9 cellular contexts compared by ENCODE assay signal in genomic region chr20:41178904-41179432, GRCh38. TPM values are rescaled to one million over a fixed set of nuclear protein-coding genes. Genes with fewer than 3 reads are reported as not detected.
DNase-seq lines count a peak whose midpoint lies in the region; ATAC-seq and TF ChIP-seq lines count a peak whose summit lies in the region.
"Had no signal": no experiment of that assay in that cellular context is flagged by ENCODE, and none has a peak within 500 bp of the region (broad histone marks: within the 10 kb centered on the region; RNA-seq: fewer than 3 reads in every experiment).

No MANE protein-coding gene starts in this region.

- peak overlapping the region; percentile 82 to 83 for H3K27ac ChIP-seq in ascending aorta
- peak overlapping the region; percentile 36 for H3K27ac ChIP-seq in lower lobe of right lung
- H3K27ac ChIP-seq in tibial artery, result peak overlapping the region; percentile 73 to 83

- ATAC-seq in activated CD4-positive, alpha-beta T cell treated with anti-CD3 and anti-CD28 coated beads for 36 hours, result no peak
- no peak for ATAC-seq in lower lobe of right lung
- no peak for ATAC-seq in activated CD4-positive, CD25-positive, alpha-beta regulatory T cell treated with anti-CD3 and anti-CD28 coated beads, Interleukin-2, amount 50 U/mL, for 24 hours
- ATAC-seq in stimulated activated naive CD8-positive, alpha-beta T cell treated with anti-CD3 and anti-CD28 coated beads, Interleukin-15, Interleukin-2, amounts not matched to agents 100 U/mL and 50 U/mL, for 24 hours, result no peak

- H3K4me1 ChIP-seq in ascending aorta (peaks cover 18 to 51% of the 10 kb centered on the region in 2 donors), lower lobe of right lung (peaks cover 31% of the 10 kb centered on the region), tibial artery (peaks cover 0 to 71% (median 59%) of the 10 kb centered on the region in 4 donors)

- TF ChIP-seq CTCF in ascending aorta (IDR thresholded peaks at IDR 0.05) (no peak), lower lobe of right lung (IDR thresholded peaks at IDR 0.05) (no peak), tibial artery (IDR thresholded peaks at IDR 0.05) (no peak)

- H3K9me3 Mint-ChIP-seq in activated CD4-positive, alpha-beta T cell treated with anti-CD3 and anti-CD28 coated beads for 36 hours (ENCODE audit: low read depth), result no peaks in the 10 kb centered on the region

- H3K4me3 ChIP-seq in ascending aorta (no peak overlapping the region), lower lobe of right lung (no peak overlapping the region), tibial artery (no peak overlapping the region)

- intact Hi-C loops in activated CD4-positive, alpha-beta T cell treated with anti-CD3 and anti-CD28 coated beads for 36 hours (cut with DNase I, micrococcal nuclease), result no loop called here
- intact Hi-C loops in ascending aorta (cut with DNase I), result no loop called here
- intact Hi-C loops in lower lobe of right lung (cut with DNase I), result no loop called here
- intact Hi-C loops in tibial artery (cut with DNase I; ENCODE audit: low total_unique reads), result loop anchor here (5.0 kb wide), 1 partner anchor 68 kb away; no protein-coding TSS in a partner anchor

- no peaks in the 10 kb centered on the region for H3K27me3 ChIP-seq in ascending aorta
- H3K27me3 ChIP-seq in lower lobe of right lung (ENCODE audit: low read depth), result no peaks in the 10 kb centered on the region
- no peaks in the 10 kb centered on the region for H3K27me3 ChIP-seq in tibial artery

- no peaks in the 10 kb centered on the region for H3K9me3 ChIP-seq in ascending aorta
- no peaks in the 10 kb centered on the region for H3K9me3 ChIP-seq in lower lobe of right lung
- no peaks in the 10 kb centered on the region for H3K9me3 ChIP-seq in tibial artery

- peak overlapping the region; percentile 66 for H3K27ac Mint-ChIP-seq in activated CD4-positive, alpha-beta T cell treated with anti-CD3 and anti-CD28 coated beads for 36 hours

- peaks cover 15% of the 10 kb centered on the region for H3K36me3 Mint-ChIP-seq in activated CD4-positive, alpha-beta T cell treated with anti-CD3 and anti-CD28 coated beads for 36 hours (ENCODE audit: low read depth)

- peaks cover 7% of the 10 kb centered on the region for H3K4me1 Mint-ChIP-seq in activated CD4-positive, alpha-beta T cell treated with anti-CD3 and anti-CD28 coated beads for 36 hours

- peak; percentile 5 for DNase-seq in activated CD4-positive, alpha-beta T cell treated with anti-CD3 and anti-CD28 coated beads for 36 hours
- DNase-seq in activated CD4-positive, alpha-beta T cell treated with anti-CD3 and anti-CD28 coated beads, Interleukin-2, amount 50 U/mL, for 1 hour, result no peak
- peak in 1 of 2 donors; percentile 62 for DNase-seq in ascending aorta (ENCODE audit: low spot score in 2 of 2)
- peak; percentile 40 for DNase-seq in lower lobe of right lung
- DNase-seq in tibial artery, result peak in 1 of 2 donors; percentile 65
- no peak for DNase-seq in NCI-H510A (lab: John Stamatoyannopoulos, UW)
- no peak for DNase-seq in stimulated activated naive CD8-positive, alpha-beta T cell treated with anti-CD3 and anti-CD28 coated beads, Interleukin-15, Interleukin-2, amounts not matched to agents 100 U/mL and 50 U/mL, for 24 hours
- DNase-seq: ACHN had no signal

- no peak overlapping the region for H3K4me3 Mint-ChIP-seq in activated CD4-positive, alpha-beta T cell treated with anti-CD3 and anti-CD28 coated beads for 36 hours

- H3K36me3 ChIP-seq in ascending aorta (peaks cover 12 to 15% of the 10 kb centered on the region in 2 donors), lower lobe of right lung (peaks cover 47% of the 10 kb centered on the region), tibial artery (peaks cover 21 to 32% (median 31%) of the 10 kb centered on the region in 3 donors)

- POLR2A ChIA-PET in activated CD4-positive, alpha-beta T cell treated with anti-CD3 and anti-CD28 coated beads for 36 hours (lab: Charles Lee), result no interaction called here

- CTCF ChIA-PET in activated CD4-positive, alpha-beta T cell treated with anti-CD3 and anti-CD28 coated beads for 36 hours (lab: Charles Lee), result no interaction called here

- H3K27me3 Mint-ChIP-seq in activated CD4-positive, alpha-beta T cell treated with anti-CD3 and anti-CD28 coated beads for 36 hours, result no peaks in the 10 kb centered on the region

RNA-seq across cellular contexts. Expression of gene PLCG1, which starts 41.6 kb away (rescaled TPM):
- 100 to 1,000 TPM; 185 to 230 TPM for total RNA-seq in activated CD4-positive, alpha-beta T cell treated with anti-CD3 and anti-CD28 coated beads for 36 hours
- total RNA-seq in ascending aorta, result 168 TPM
- 94.0 TPM for total RNA-seq in lower lobe of right lung

Comparison
In these comparisons a context has a peak if more than half of its experiments do, and no peak if none do; other contexts are left out.
1. DNase-seq: peak in activated CD4-positive, alpha-beta T cell treated with anti-CD3 and anti-CD28 coated beads for 36 hours (single experiment) and lower lobe of right lung (single experiment); none in activated CD4-positive, alpha-beta T cell treated with anti-CD3 and anti-CD28 coated beads, Interleukin-2, amount 50 U/mL, for 1 hour (single experiment), NCI-H510A (single experiment) and stimulated activated naive CD8-positive, alpha-beta T cell treated with anti-CD3 and anti-CD28 coated beads, Interleukin-15, Interleukin-2, amounts not matched to agents 100 U/mL and 50 U/mL, for 24 hours (single experiment).
2. Peak in every context shown above with its lines, with median percentiles within 50 percentile points of each other: H3K27ac ChIP-seq.